In genomic region chr13:30696278-30697176, GRCh38 we compare ENCODE assay signal across 9 cellular contexts. TPM values are rescaled to one million over a fixed set of nuclear protein-coding genes. Genes with fewer than 3 reads are reported as not detected.
DNase-seq lines count a peak whose midpoint lies in the region; ATAC-seq and TF ChIP-seq lines count a peak whose summit lies in the region.
"Had no signal": no experiment of that assay in that cellular context is flagged by ENCODE, and none has a peak within 500 bp of the region (broad histone marks: within the 10 kb centered on the region; RNA-seq: fewer than 3 reads in every experiment).

No MANE protein-coding gene starts in this region.

- H3K9me3 ChIP-seq in A673 (ENCODE audit: low read depth, low read length, poor library complexity, severe bottlenecking): no peaks in the 10 kb centered on the region

- no peak overlapping the region; the same call in 1 of the 2 replicates for H3K4me3 Mint-ChIP-seq in HFFc6
- no peak overlapping the region for H3K4me3 Mint-ChIP-seq in WTC11
- H3K4me3 Mint-ChIP-seq: activated naive CD8-positive, alpha-beta T cell had no signal

- BruUV-seq in A673 (replicated peaks; lab: Mats Ljungman, UMichigan): no TSS peak

- intact Hi-C loops in A673 (cut with micrococcal nuclease; ENCODE audit: unreplicated experiment): no loop called here

- ATAC-seq in WTC11 (peak; percentile 87), GM18520 (IDR thresholded peaks at IDR 0.05; ENCODE audit: unreplicated experiment) (no peak)

- no peaks in the 10 kb centered on the region for H3K36me3 ChIP-seq in A673 (ENCODE audit: insufficient read depth, low read length, poor library complexity, severe bottlenecking)

- peaks cover 12% of the 10 kb centered on the region for H3K4me1 ChIP-seq in A673 (ENCODE audit: insufficient read depth, low read length, poor library complexity, severe bottlenecking)

- CTCF ChIA-PET in A673 (lab: Charles Lee) (no interaction called here), WTC11 (lab: Charles Lee) (interaction anchor here (0.8 to 1.4 kb wide), 3 partner anchors 170 to 564 kb away, joined by 4 read pairs; no protein-coding TSS in a partner anchor)

- peaks cover 4% of the 10 kb centered on the region; the same call in 1 of the 2 replicates for H3K27me3 Mint-ChIP-seq in HFFc6 (ENCODE audit: insufficient read depth)
- H3K27me3 Mint-ChIP-seq in WTC11 (ENCODE audit: low read depth): no peaks in the 10 kb centered on the region

- no peak overlapping the region for H3K4me3 ChIP-seq in A673 (ENCODE audit: low read depth, low read length, poor library complexity, severe bottlenecking)

- POLR2A ChIA-PET in A673 (lab: Charles Lee; ENCODE audit: low non-redundant PET) (no interaction called here), WTC11 (lab: Charles Lee) (no interaction called here)

- DNase-seq in A673 (ENCODE audit: low spot score): peak; percentile 68
- no peak for DNase-seq in HFFc6
- DNase-seq in WTC11 (ENCODE audit: low spot score): peak; percentile 19
- peak; percentile 72 for DNase-seq in left kidney (ENCODE audit: low read depth, low spot score)
- no peak for DNase-seq in NCI-H2196 treated with DMSO at 0.1 percent for 48 hours (lab: John Stamatoyannopoulos, UW; ENCODE audit: unreplicated experiment)
- no peak for DNase-seq in HuH-7 (ENCODE audit: low spot score)
- no peak for DNase-seq in NCI-H2196 (lab: John Stamatoyannopoulos, UW; ENCODE audit: unreplicated experiment)

- H3K4me1 Mint-ChIP-seq in HFFc6 (ENCODE audit: low read depth): peaks cover 33% of the 10 kb centered on the region
- peaks cover 31% of the 10 kb centered on the region for H3K4me1 Mint-ChIP-seq in WTC11

- H3K27ac ChIP-seq in A673 (ENCODE audit: low read depth, low read length, poor library complexity, severe bottlenecking): no peak overlapping the region

- H3K27ac Mint-ChIP-seq in HFFc6 (peak overlapping the region; percentile 69; the same call in 1 of the 2 replicates), WTC11 (peak overlapping the region; percentile 63)
- H3K27ac Mint-ChIP-seq: activated naive CD8-positive, alpha-beta T cell had no signal

- no peaks in the 10 kb centered on the region for H3K36me3 Mint-ChIP-seq in HFFc6 (ENCODE audit: low read depth)
- H3K36me3 Mint-ChIP-seq in WTC11: no peaks in the 10 kb centered on the region
- H3K36me3 Mint-ChIP-seq: activated naive CD8-positive, alpha-beta T cell had no signal

- H3K27me3 ChIP-seq in A673 (replicated peaks; ENCODE audit: insufficient read depth, low read depth, low read length, poor library complexity): no peaks in the 10 kb centered on the region

- TF ChIP-seq CTCF in A673 (conservative IDR thresholded peaks at IDR 0.05; ENCODE audit: low read depth, low read length): no peak
- no peak for TF ChIP-seq CTCF in HFFc6 (IDR thresholded peaks at IDR 0.05)
- no peak for TF ChIP-seq CTCF in WTC11 (IDR thresholded peaks at IDR 0.05)

- H3K9me3 Mint-ChIP-seq in HFFc6 (no peaks in the 10 kb centered on the region), WTC11 (no peaks in the 10 kb centered on the region)

TF ChIP-seq in WTC11, 78 proteins besides CTCF, POLR2A, EP300 and RAD21:
- TF ChIP-seq CBFB (CRISPR knock-in tag; IDR thresholded peaks at IDR 0.05; ENCODE audit: low read depth): no peak
- no peak for TF ChIP-seq ARID4B (CRISPR knock-in tag; IDR thresholded peaks at IDR 0.05; ENCODE audit: borderline replicate concordance)
- no peak for TF ChIP-seq GTF2I (CRISPR knock-in tag; conservative IDR thresholded peaks at IDR 0.05)
- peak; percentile 73; the same call in 1 of the 2 replicates for TF ChIP-seq ETV6 (CRISPR knock-in tag; IDR thresholded peaks at IDR 0.05)
- TF ChIP-seq CREB1 (CRISPR knock-in tag; IDR thresholded peaks at IDR 0.05): no peak
- no peak for TF ChIP-seq FOXJ3 (CRISPR knock-in tag; IDR thresholded peaks at IDR 0.05; ENCODE audit: borderline replicate concordance)
- TF ChIP-seq USF1 (CRISPR knock-in tag; IDR thresholded peaks at IDR 0.05): no peak

RNA-seq across cellular contexts. Expression of gene ALOX5AP, which starts 38.8 kb away (rescaled TPM):
- not detected in 2 replicates for total RNA-seq in A673 (2021)
- not detected for total RNA-seq in HFFc6 (2021; fragmentation: NEBNext Ultra II Directional; extraction: Animal tissue kit (Norgen Biotek cat#: 25700))
- total RNA-seq in WTC11 (2021): 0.30 TPM in 1 of 3 replicates, not detected in the others

Comparison
In these comparisons a context has a peak if more than half of its experiments do, and no peak if none do; other contexts are left out.
1. DNase-seq: peak in A673 (single experiment), WTC11 (single experiment) and left kidney (single experiment); none in HFFc6 (single experiment), NCI-H2196 treated with DMSO at 0.1 percent for 48 hours (single experiment), HuH-7 (single experiment) and NCI-H2196 (single experiment).